Comparison of ENCODE assay signal across 1 cellular context in the genomic region with DNA sequence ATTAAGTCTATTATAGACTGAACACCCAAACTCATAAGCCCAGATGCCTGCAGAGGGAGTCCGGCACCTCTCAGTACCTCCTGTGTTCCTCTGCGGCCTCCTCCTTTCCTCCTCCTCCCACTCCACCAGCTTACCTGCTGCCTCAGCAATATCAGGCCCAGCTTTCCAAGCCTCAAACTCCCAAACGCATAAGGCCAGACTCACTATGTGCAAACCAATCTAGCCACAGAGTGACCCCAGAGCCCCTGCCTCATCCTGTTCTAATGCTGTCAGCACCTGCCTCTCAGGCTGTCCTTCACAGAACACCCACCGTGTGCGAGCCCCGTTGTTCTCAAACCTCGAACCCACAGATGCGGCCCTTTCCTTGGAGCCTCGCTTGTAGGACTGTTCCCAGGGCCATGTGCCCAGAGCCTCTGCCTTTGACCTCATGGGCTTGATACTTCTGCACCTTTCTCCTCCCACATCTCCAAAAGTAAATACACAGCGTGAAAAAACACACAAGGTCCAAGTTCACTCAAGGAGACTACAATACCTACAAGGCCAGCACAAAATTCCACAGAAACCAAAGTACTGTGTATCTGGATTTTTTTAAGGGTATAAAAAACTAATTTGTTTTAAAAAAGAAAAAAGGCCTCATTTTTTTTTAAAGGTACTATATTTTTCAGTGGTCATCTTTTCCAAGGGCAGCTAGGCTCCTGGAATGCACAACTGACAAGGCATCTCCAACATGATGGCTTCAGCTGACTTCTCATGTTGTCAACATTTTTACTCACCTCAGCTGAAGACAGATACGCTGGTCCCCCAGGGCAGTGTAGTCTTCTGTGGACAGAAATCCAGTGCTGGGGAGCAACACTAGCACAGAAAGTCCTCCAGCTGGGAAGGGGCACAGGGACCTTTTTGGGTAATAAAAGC.
TF ChIP-seq lines count a peak whose summit lies in the region.

No MANE protein-coding gene starts in this region.

TF ChIP-seq in GM12878, 131 proteins besides CTCF, POLR2A, EP300 and RAD21:
- no peak for TF ChIP-seq MEF2B (IDR thresholded peaks at IDR 0.05; ENCODE audit: partially characterized antibody, poor library complexity, severe bottlenecking)
- no peak for TF ChIP-seq TCF12 (IDR thresholded peaks at IDR 0.05; ENCODE audit: low read depth, low read length)
- TF ChIP-seq, protein P1, sequence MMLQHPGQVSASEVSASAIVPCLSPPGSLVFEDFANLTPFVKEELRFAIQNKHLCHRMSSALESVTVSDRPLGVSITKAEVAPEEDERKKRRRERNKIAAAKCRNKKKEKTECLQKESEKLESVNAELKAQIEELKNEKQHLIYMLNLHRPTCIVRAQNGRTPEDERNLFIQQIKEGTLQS (IDR thresholded peaks at IDR 0.05; ENCODE audit: borderline replicate concordance, extremely low read depth, low read depth, low read length), result no peak
- TF ChIP-seq SRF (IDR thresholded peaks at IDR 0.05; ENCODE audit: low read depth in 2 of 2, low read length in 2 of 2), result no peak
- no peak for TF ChIP-seq NBN (IDR thresholded peaks at IDR 0.05)
- no peak for TF ChIP-seq SIX5 (IDR thresholded peaks at IDR 0.05; ENCODE audit: low read depth, low read length, severe bottlenecking)
- no peak for TF ChIP-seq BACH1 (IDR thresholded peaks at IDR 0.05; ENCODE audit: borderline replicate concordance)
- no peak for TF ChIP-seq PAX8 (IDR thresholded peaks at IDR 0.05)
- TF ChIP-seq, protein P2, sequence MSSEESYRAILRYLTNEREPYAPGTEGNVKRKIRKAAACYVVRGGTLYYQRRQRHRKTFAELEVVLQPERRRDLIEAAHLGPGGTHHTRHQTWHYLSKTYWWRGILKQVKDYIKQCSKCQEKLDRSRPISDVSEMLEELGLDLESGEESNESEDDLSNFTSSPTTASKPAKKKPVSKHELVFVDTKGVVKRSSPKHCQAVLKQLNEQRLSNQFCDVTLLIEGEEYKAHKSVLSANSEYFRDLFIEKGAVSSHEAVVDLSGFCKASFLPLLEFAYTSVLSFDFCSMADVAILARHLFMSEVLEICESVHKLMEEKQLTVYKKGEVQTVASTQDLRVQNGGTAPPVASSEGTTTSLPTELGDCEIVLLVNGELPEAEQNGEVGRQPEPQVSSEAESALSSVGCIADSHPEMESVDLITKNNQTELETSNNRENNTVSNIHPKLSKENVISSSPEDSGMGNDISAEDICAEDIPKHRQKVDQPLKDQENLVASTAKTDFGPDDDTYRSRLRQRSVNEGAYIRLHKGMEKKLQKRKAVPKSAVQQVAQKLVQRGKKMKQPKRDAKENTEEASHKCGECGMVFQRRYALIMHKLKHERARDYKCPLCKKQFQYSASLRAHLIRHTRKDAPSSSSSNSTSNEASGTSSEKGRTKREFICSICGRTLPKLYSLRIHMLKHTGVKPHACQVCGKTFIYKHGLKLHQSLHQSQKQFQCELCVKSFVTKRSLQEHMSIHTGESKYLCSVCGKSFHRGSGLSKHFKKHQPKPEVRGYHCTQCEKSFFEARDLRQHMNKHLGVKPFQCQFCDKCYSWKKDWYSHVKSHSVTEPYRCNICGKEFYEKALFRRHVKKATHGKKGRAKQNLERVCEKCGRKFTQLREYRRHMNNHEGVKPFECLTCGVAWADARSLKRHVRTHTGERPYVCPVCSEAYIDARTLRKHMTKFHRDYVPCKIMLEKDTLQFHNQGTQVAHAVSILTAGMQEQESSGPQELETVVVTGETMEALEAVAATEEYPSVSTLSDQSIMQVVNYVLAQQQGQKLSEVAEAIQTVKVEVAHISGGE (CRISPR knock-in tag; IDR thresholded peaks at IDR 0.05), result no peak
- no peak for TF ChIP-seq NFYA (IDR thresholded peaks at IDR 0.05; ENCODE audit: borderline replicate concordance, low read depth, low read length)
- TF ChIP-seq HDAC6 (IDR thresholded peaks at IDR 0.05; ENCODE audit: unreplicated experiment), result no peak
- TF ChIP-seq SUZ12 (IDR thresholded peaks at IDR 0.05; ENCODE audit: unreplicated experiment), result no peak
- TF ChIP-seq RCOR1 (conservative IDR thresholded peaks at IDR 0.05; ENCODE audit: low read depth, low read length), result no peak
- no peak for TF ChIP-seq NR2F1 (conservative IDR thresholded peaks at IDR 0.05)
- no peak for TF ChIP-seq TAF1 (IDR thresholded peaks at IDR 0.05; ENCODE audit: borderline replicate concordance, low read depth, low read length)
- TF ChIP-seq CHD2 (IDR thresholded peaks at IDR 0.05; ENCODE audit: borderline replicate concordance, low read depth, low read length), result no peak
- TF ChIP-seq, protein P3, sequence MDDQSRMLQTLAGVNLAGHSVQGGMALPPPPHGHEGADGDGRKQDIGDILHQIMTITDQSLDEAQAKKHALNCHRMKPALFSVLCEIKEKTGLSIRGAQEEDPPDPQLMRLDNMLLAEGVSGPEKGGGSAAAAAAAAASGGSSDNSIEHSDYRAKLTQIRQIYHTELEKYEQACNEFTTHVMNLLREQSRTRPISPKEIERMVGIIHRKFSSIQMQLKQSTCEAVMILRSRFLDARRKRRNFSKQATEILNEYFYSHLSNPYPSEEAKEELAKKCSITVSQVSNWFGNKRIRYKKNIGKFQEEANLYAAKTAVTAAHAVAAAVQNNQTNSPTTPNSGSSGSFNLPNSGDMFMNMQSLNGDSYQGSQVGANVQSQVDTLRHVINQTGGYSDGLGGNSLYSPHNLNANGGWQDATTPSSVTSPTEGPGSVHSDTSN (IDR thresholded peaks at IDR 0.05; ENCODE audit: insufficient replicate concordance, low read depth, low read length), result no peak
- no peak for TF ChIP-seq SUPT20H (IDR thresholded peaks at IDR 0.05; ENCODE audit: borderline replicate concordance, control insufficient read depth, low read depth, low read length)
- no peak for TF ChIP-seq TCF3 (IDR thresholded peaks at IDR 0.05; ENCODE audit: borderline replicate concordance, insufficient read depth, low read depth, low read length)
